ENCODE assay signal across 28 cellular contexts in genomic region chr3:177307391-177307790, GRCh38.
"Had no signal": no experiment of that assay in that cellular context is flagged by ENCODE, and none has a peak within 500 bp of the region (broad histone marks: within the 10 kb centered on the region; RNA-seq: fewer than 3 reads in every experiment).

No MANE protein-coding gene starts in this region.

- ATAC-seq: gastroesophageal sphincter; left cardiac atrium; stimulated activated memory B cell treated with anti-CD40 and anti-IgM and Interleukin-4, amounts not matched to agents 10 μg/mL and 1 μg/mL and 100 μg/mL, for 72 hours; stimulated activated naive CD8-positive, alpha-beta T cell treated with anti-CD3 and anti-CD28 coated beads, Interleukin-15, amount 100 ng/mL, for 72 hours had no signal

- H3K27ac Mint-ChIP-seq: activated CD4-positive, alpha-beta memory T cell treated with anti-CD3 and anti-CD28 coated beads for 36 hours; activated CD4-positive, alpha-beta T cell treated with anti-CD3 and anti-CD28 coated beads, Interleukin-2, amount 10 ng/mL, durations not matched to agents 24 days and 14 days; activated naive CD4-positive, alpha-beta T cell treated with anti-CD3 and anti-CD28 coated beads, Interleukin-2, amount 10 ng/mL, durations not matched to agents 7 days and 5 days; activated T-helper 1 cell treated with anti-CD3 and anti-CD28 coated beads, Interleukin-12 subunit alpha, Interleukin-12 subunit beta, Interleukin-2, Interleukin-4 antibody, amounts not matched to agents 30 ng/mL and 10 ng/mL and 1 ng/mL, durations not matched to agents 14 hours and 24 hours and 36 hours; nephron progenitor cell; stimulated activated memory B cell treated with anti-CD40 and anti-IgM and Interleukin-4, amounts not matched to agents 10 μg/mL and 1 μg/mL and 100 μg/mL, for 72 hours; stimulated activated naive CD8-positive, alpha-beta T cell treated with anti-CD3 and anti-CD28 coated beads, Interleukin-15, amount 100 ng/mL, for 72 hours had no signal

- H2AFZ ChIP-seq: hepatocyte had no signal

- H3K4me3 ChIP-seq: gastroesophageal sphincter, hepatocyte, ovary, prostate gland, sigmoid colon, upper lobe of left lung, vagina had no signal

- H3K9me3 ChIP-seq: neutrophil, ovary, prostate gland, sigmoid colon, vagina had no signal

- H3K27me3 Mint-ChIP-seq: activated CD4-positive, alpha-beta memory T cell treated with anti-CD3 and anti-CD28 coated beads for 36 hours; activated CD4-positive, alpha-beta T cell treated with anti-CD3 and anti-CD28 coated beads, Interleukin-2, amount 10 ng/mL, durations not matched to agents 24 days and 14 days; activated naive CD4-positive, alpha-beta T cell treated with anti-CD3 and anti-CD28 coated beads, Interleukin-2, amount 10 ng/mL, durations not matched to agents 7 days and 5 days; stimulated activated memory B cell treated with anti-CD40 and anti-IgM and Interleukin-4, amounts not matched to agents 10 μg/mL and 1 μg/mL and 100 μg/mL, for 72 hours; stimulated activated naive CD8-positive, alpha-beta T cell treated with anti-CD3 and anti-CD28 coated beads, Interleukin-15, amount 100 ng/mL, for 72 hours had no signal

- H3K36me3 Mint-ChIP-seq: stimulated activated memory B cell treated with anti-CD40 and anti-IgM and Interleukin-4, amounts not matched to agents 10 μg/mL and 1 μg/mL and 100 μg/mL, for 72 hours had no signal

- H3K79me2 ChIP-seq: hepatocyte had no signal

- H3K4me1 ChIP-seq: gastroesophageal sphincter, prostate gland, sigmoid colon, upper lobe of left lung, vagina had no signal

- H3K9me3 Mint-ChIP-seq: stimulated activated memory B cell treated with anti-CD40 and anti-IgM and Interleukin-4, amounts not matched to agents 10 μg/mL and 1 μg/mL and 100 μg/mL, for 72 hours had no signal

- DNase-seq: activated CD4-positive, alpha-beta memory T cell treated with anti-CD3 and anti-CD28 coated beads for 36 hours; activated CD4-positive, alpha-beta T cell treated with anti-CD3 and anti-CD28 coated beads, Interleukin-2, amount 10 ng/mL, durations not matched to agents 24 days and 14 days; activated CD4-positive, CD25-positive, alpha-beta regulatory T cell treated with anti-CD3 and anti-CD28 coated beads, Interleukin-2, amount 50 U/mL, for 72 hours; activated CD8-positive, alpha-beta memory T cell treated with anti-CD3 and anti-CD28 coated beads, Interleukin-2, amount 50 U/mL, for 4 hours; activated effector memory CD4-positive, alpha-beta T cell treated with anti-CD3 and anti-CD28 coated beads, Interleukin-2, amount 50 U/mL, for 16 hours; activated naive CD4-positive, alpha-beta T cell treated with anti-CD3 and anti-CD28 coated beads, Interleukin-2, amount 10 ng/mL, durations not matched to agents 7 days and 5 days; activated T-cell treated with anti-CD3 and anti-CD28 coated beads, Interleukin-2, amount 50 U/mL, for 1 hour; amniotic stem cell; caudate nucleus; left cardiac atrium; mammary epithelial cell; nephron progenitor cell; ovary; retina; sigmoid colon; small intestine; stimulated activated CD4-positive, alpha-beta T cell treated with anti-CD3 and anti-CD28 coated beads, Interleukin-4, amount 100 ng/mL, for 24 hours; stimulated activated naive CD8-positive, alpha-beta T cell treated with anti-CD3 and anti-CD28 coated beads, Interleukin-15, amount 100 ng/mL, for 72 hours; substantia nigra; T1000; upper lobe of left lung had no signal

- H3K27me3 ChIP-seq: gastroesophageal sphincter, hepatocyte, neutrophil, ovary, sigmoid colon, upper lobe of left lung, vagina had no signal

- H3K4me2 ChIP-seq: hepatocyte had no signal

- H3K27ac ChIP-seq: gastroesophageal sphincter, hepatocyte, neutrophil, ovary, prostate gland, sigmoid colon, upper lobe of left lung, vagina had no signal

- H3K4me3 Mint-ChIP-seq: activated CD4-positive, alpha-beta memory T cell treated with anti-CD3 and anti-CD28 coated beads for 36 hours; activated CD4-positive, alpha-beta T cell treated with anti-CD3 and anti-CD28 coated beads, Interleukin-2, amount 10 ng/mL, durations not matched to agents 24 days and 14 days; activated naive CD4-positive, alpha-beta T cell treated with anti-CD3 and anti-CD28 coated beads, Interleukin-2, amount 10 ng/mL, durations not matched to agents 7 days and 5 days; activated T-helper 1 cell treated with anti-CD3 and anti-CD28 coated beads, Interleukin-12 subunit alpha, Interleukin-12 subunit beta, Interleukin-2, Interleukin-4 antibody, amounts not matched to agents 30 ng/mL and 10 ng/mL and 1 ng/mL, durations not matched to agents 14 hours and 24 hours and 36 hours; nephron progenitor cell; stimulated activated memory B cell treated with anti-CD40 and anti-IgM and Interleukin-4, amounts not matched to agents 10 μg/mL and 1 μg/mL and 100 μg/mL, for 72 hours; stimulated activated naive CD8-positive, alpha-beta T cell treated with anti-CD3 and anti-CD28 coated beads, Interleukin-15, amount 100 ng/mL, for 72 hours had no signal

- H3K36me3 ChIP-seq: gastroesophageal sphincter, neutrophil, ovary, prostate gland, sigmoid colon, upper lobe of left lung, vagina had no signal
